ENCODE assay signal across 9 cellular contexts in genomic region chr18:3179430-3180089, GRCh38. TPM values are rescaled to one million over a fixed set of nuclear protein-coding genes. Genes with fewer than 3 reads are reported as not detected.
DNase-seq lines count a peak whose midpoint lies in the region; ATAC-seq, FAIRE-seq and TF ChIP-seq lines count a peak whose summit lies in the region.
"Had no signal": no experiment of that assay in that cellular context is flagged by ENCODE, and none has a peak within 500 bp of the region (broad histone marks: within the 10 kb centered on the region; RNA-seq: fewer than 3 reads in every experiment).

No MANE protein-coding gene starts in this region.

- in situ Hi-C loops in K562 (cut with MboI), result no loop called here

- peak; percentile 57 for DNase-seq in GM06990 (ENCODE audit: extremely low read depth, insufficient read length)
- peak in 2 of 4 experiments; percentile 31 to 36 for DNase-seq in K562 (ENCODE audit: extremely low read depth in 1 of 4, low spot score in 3 of 4)
- DNase-seq in left lobe of liver (ENCODE audit: low spot score), result no peak
- DNase-seq in right lobe of liver, result no peak
- no peak for DNase-seq in HPDE6-E6E7 (ENCODE audit: extremely low spot score)
- DNase-seq in natural killer cell, result no peak
- DNase-seq: Caco-2 had no signal

- H3K27me3 Mint-ChIP-seq in natural killer cell (ENCODE audit: low read depth in 2 of 2), result no peaks in the 10 kb centered on the region

- TF ChIP-seq RAD21 in K562 (CRISPR knock-in tag; conservative IDR thresholded peaks at IDR 0.05 in 1 of 2, IDR thresholded peaks at IDR 0.05 in 1 of 2), result 0 out of 4 replicates have a peak, but pooled peaks of 1 of the 2 experiments have one; percentile 1

- no peaks in the 10 kb centered on the region for H4K20me1 ChIP-seq in K562 (replicated peaks; ENCODE audit: control insufficient read depth, insufficient read depth, low read length)

- no peak overlapping the region for H3K4me3 ChIP-seq in GM06990 (replicated peaks; ENCODE audit: low read depth, low read length)
- H3K4me3 ChIP-seq in K562, result no peak overlapping the region
- no peak overlapping the region for H3K4me3 ChIP-seq in right lobe of liver

- no peak overlapping the region for H3K4me3 Mint-ChIP-seq in natural killer cell

- no peak for TF ChIP-seq CTCF in GM06990 (IDR thresholded peaks at IDR 0.05; ENCODE audit: insufficient read depth, low read length, poor library complexity, severe bottlenecking)
- TF ChIP-seq CTCF in K562 (IDR thresholded peaks at IDR 0.05 in 2 of 3, conservative IDR thresholded peaks at IDR 0.05 in 1 of 3; ENCODE audit: insufficient read depth in 2 of 3, low read depth in 1 of 3, low read length in 3 of 3), result no peak
- no peak for TF ChIP-seq CTCF in right lobe of liver (IDR thresholded peaks at IDR 0.05)
- TF ChIP-seq CTCF in natural killer cell (IDR thresholded peaks at IDR 0.05), result no peak

- peak overlapping the region; percentile 32; the same call in 1 of the 2 replicates for H3K4me2 ChIP-seq in K562 (ENCODE audit: insufficient read depth, low read length)

- intact Hi-C loops in K562 (cut with micrococcal nuclease), result no loop called here
- intact Hi-C loops in right lobe of liver (cut with DNase I), result no loop called here
- intact Hi-C loops in natural killer cell (cut with micrococcal nuclease), result no loop called here

- no peaks in the 10 kb centered on the region for H3K9me1 ChIP-seq in K562 (ENCODE audit: control insufficient read depth, insufficient read depth, low read length)

- TF ChIP-seq EP300 in K562 (IDR thresholded peaks at IDR 0.05; ENCODE audit: low read length), result no peak

- peak overlapping the region; percentile 90 for H2AFZ ChIP-seq in K562 (ENCODE audit: low read depth, low read length)

- FAIRE-seq in K562 (lab: Jason Lieb, UNC), result peak; percentile 48

- H3K9me3 Mint-ChIP-seq in natural killer cell, result no peaks in the 10 kb centered on the region

- H3K9me3 ChIP-seq in K562 (replicated peaks; ENCODE audit: control insufficient read depth, insufficient read depth, low read depth, low read length), result no peaks in the 10 kb centered on the region
- H3K9me3 ChIP-seq in right lobe of liver, result no peaks in the 10 kb centered on the region
- H3K9me3 ChIP-seq: Caco-2 had no signal

- ATAC-seq in GM19468 (IDR thresholded peaks at IDR 0.05; ENCODE audit: extremely low read depth, unreplicated experiment) (peak; percentile 38), HG03432 (IDR thresholded peaks at IDR 0.05; ENCODE audit: unreplicated experiment) (peak; percentile 49), K562 (peak; percentile 67), left lobe of liver (no peak), right lobe of liver (no peak), natural killer cell (no peak)

- no peak for TF ChIP-seq POLR2A in K562 (conservative IDR thresholded peaks at IDR 0.05)
- TF ChIP-seq POLR2A in right lobe of liver (IDR thresholded peaks at IDR 0.05), result no peak

- no peak overlapping the region for H3K27ac Mint-ChIP-seq in natural killer cell

- WGBS in K562 (ENCODE audit: insufficient coverage, low coverage, missing lambda C conversion rate), result 34% methylated on average over 10 of the region's 10 CpGs
- 73% methylated on average over 8 of the region's 10 CpGs for WGBS in right lobe of liver (ENCODE audit: insufficient coverage, low coverage, low lambda C conversion rate, missing lambda C conversion rate)

- no peak overlapping the region for H3K9ac ChIP-seq in K562 (ENCODE audit: insufficient read depth in 1 of 2, low read depth in 2 of 2, low read length in 2 of 2)

- no peaks in the 10 kb centered on the region for H3K27me3 ChIP-seq in GM06990 (replicated peaks; ENCODE audit: control insufficient read depth, insufficient read depth, low read length)
- H3K27me3 ChIP-seq in K562 (ENCODE audit: control insufficient read depth in 2 of 2, insufficient read depth in 2 of 2, low read length in 2 of 2), result no peaks in the 10 kb centered on the region
- H3K27me3 ChIP-seq in right lobe of liver, result no peaks in the 10 kb centered on the region

- no TSS peak for BruUV-seq in K562 (replicated peaks; lab: Mats Ljungman, UMichigan)

- H3K36me3 Mint-ChIP-seq in natural killer cell, result no peaks in the 10 kb centered on the region

- POLR2A ChIA-PET in K562 (lab: Yijun Ruan, JAX), result interaction anchor here (1.0 to 1.7 kb wide), 7 partner anchors 8 to 168 kb away, joined by 3 to 6 read pairs (median 4); no protein-coding TSS in a partner anchor

- H3K4me1 Mint-ChIP-seq in natural killer cell, result peaks cover 0 to 7% of the 10 kb centered on the region in 2 donors

- H3K36me3 ChIP-seq in GM06990 (ENCODE audit: control insufficient read depth, insufficient read depth, low read length), result no peaks in the 10 kb centered on the region
- H3K36me3 ChIP-seq in K562 (ENCODE audit: control insufficient read depth, insufficient read depth, low read length), result no peaks in the 10 kb centered on the region
- no peaks in the 10 kb centered on the region for H3K36me3 ChIP-seq in right lobe of liver

- CTCF ChIA-PET in K562 (lab: Yijun Ruan, JAX; ENCODE audit: low intra/inter-chr PET ratio), result no interaction called here

- H3K79me2 ChIP-seq in K562 (ENCODE audit: control insufficient read depth, insufficient read depth, low read length), result no peaks in the 10 kb centered on the region

- H3K27ac ChIP-seq in K562 (ENCODE audit: extremely low read depth, low read depth, low read length), result no peak overlapping the region
- H3K27ac ChIP-seq in right lobe of liver, result no peak overlapping the region

- H3K4me1 ChIP-seq in K562 (replicated peaks in 1 of 2; ENCODE audit: control insufficient read depth in 2 of 2, insufficient read depth in 2 of 2, low read length in 2 of 2), result peaks cover 3 to 20% of the 10 kb centered on the region in 2 experiments; a peak in 3 of 5 replicates
- peaks cover 0 to 19% (median 9%) of the 10 kb centered on the region in 4 donors for H3K4me1 ChIP-seq in right lobe of liver
- H3K4me1 ChIP-seq: Caco-2 had no signal

TF ChIP-seq in K562, 482 proteins besides CTCF, POLR2A, EP300 and RAD21 (continues in another document):
- TF ChIP-seq RBM15 (IDR thresholded peaks at IDR 0.05; ENCODE audit: insufficient read depth, low read length) (no peak), ERF (CRISPR knock-in tag; IDR thresholded peaks at IDR 0.05) (0 out of 2 replicates have a peak, but pooled peaks have one; percentile 14), L3MBTL2 (IDR thresholded peaks at IDR 0.05) (peak; percentile 55; the same call in 1 of the 2 replicates)

RNA-seq across cellular contexts. Expression of gene MYOM1, which starts 40.2 kb away (rescaled TPM):
- 0.44 and 1.2 TPM in 2 replicates for total RNA-seq in K562 (2011; cell fraction: chromatin; rRNA removed; ENCODE audit: low replicate concordance)
- 0.17 and 0.26 TPM in 2 replicates for total RNA-seq in K562 (2011; cell fraction: nucleolus; rRNA removed)
- total RNA-seq in K562 (2011; cell fraction: nucleoplasm; rRNA removed), result 0.15 and 0.29 TPM in 2 replicates
- total RNA-seq in K562 (2014; rRNA removed) (0.41 and 0.59 TPM in 2 replicates), K562 (2014; rRNA removed; fragmentation: Illumina TruSeq; extraction: Trizol) (0.22 and 0.29 TPM in 2 replicates), K562 (2015; rRNA removed; fragmentation: Illumina TruSeq; extraction: Trizol) (0.47 and 0.64 TPM in 2 replicates), K562 (2021) (0.29 and 0.35 TPM in 2 replicates), left lobe of liver (4.9 TPM), right lobe of liver (10 to 100 TPM in 5 of 6 experiments, 1 to 10 TPM in 1; 3.1 to 64.5 (median 19.1) TPM), natural killer cell (1 to 10 TPM; 1.7 to 5.8 (median 3.0) TPM)
- polyA plus RNA-seq in K562 (2011; rRNA removed) (0.06 and 0.16 TPM in 2 replicates), K562 (2014; fragmentation: Illumina TruSeq; extraction: Trizol) (0.25 and 0.71 TPM in 2 replicates), K562 (2014; fragmentation: Nextera tagmentation; extraction: Ambion mirVana) (under 1 TPM; 0.01 to 0.03 TPM), K562 (2014; rRNA removed) (0.32 and 0.62 TPM in 2 replicates)
- 0.06 and 0.15 TPM in 2 replicates for polyA plus RNA-seq in K562 (2011; cell fraction: cytosol; rRNA removed)
- polyA plus RNA-seq in K562 (2011; cell fraction: nucleus; rRNA removed), result 0.26 and 0.32 TPM in 2 replicates
- polyA plus RNA-seq in K562 (2012), result 0.44 and 1.8 TPM in 2 replicates
- 0.25 and 0.30 TPM in 2 replicates for polyA minus RNA-seq in K562 (2011; rRNA and poly(A)+ RNA removed)
- polyA minus RNA-seq in K562 (2011; cell fraction: cytosol; rRNA and poly(A)+ RNA removed), result 0.18 and 0.19 TPM in 2 replicates
- 0.13 and 0.33 TPM in 2 replicates for polyA minus RNA-seq in K562 (2011; cell fraction: nucleus; rRNA and poly(A)+ RNA removed)

Comparison
In these comparisons a context has a peak if more than half of its experiments do, and no peak if none do; other contexts are left out.
1. ATAC-seq: peak in GM19468 (single experiment), HG03432 (single experiment) and K562 (single experiment); none in left lobe of liver (single experiment), right lobe of liver (0 of 4) and natural killer cell (0 of 3).